Comparison of ENCODE assay signal across 9 cellular contexts in genomic region chr2:96869281-96869823, GRCh38. TPM values are rescaled to one million over a fixed set of nuclear protein-coding genes. Genes with fewer than 3 reads are reported as not detected.
DNase-seq lines count a peak whose midpoint lies in the region; ATAC-seq, FAIRE-seq and TF ChIP-seq lines count a peak whose summit lies in the region.
"Had no signal": no experiment of that assay in that cellular context is flagged by ENCODE, and none has a peak within 500 bp of the region (broad histone marks: within the 10 kb centered on the region; RNA-seq: fewer than 3 reads in every experiment).

No MANE protein-coding gene starts in this region.

- peak; percentile 53 for DNase-seq in NCI-H146 (lab: John Stamatoyannopoulos, UW)
- DNase-seq in NCI-H146 treated with DMSO at 0.1 percent for 48 hours (lab: John Stamatoyannopoulos, UW; ENCODE audit: unreplicated experiment) = no peak
- DNase-seq in adipocyte (ENCODE audit: low read depth) = peak; percentile 91
- DNase-seq in cardiac septum (ENCODE audit: low spot score) = peak; percentile 87
- DNase-seq in pancreas = peak; percentile 75 to 91 (median 84)
- DNase-seq in OCI-M2 (lab: John Stamatoyannopoulos, UW; ENCODE audit: unreplicated experiment) = no peak
- DNase-seq: DND-41 had no signal

- H3K36me3 ChIP-seq in adipocyte (ENCODE audit: control insufficient read depth, insufficient read depth, low read length, severe bottlenecking) (peaks cover 28% of the 10 kb centered on the region), pancreas (peaks cover 1 to 15% (median 6%) of the 10 kb centered on the region in 3 donors)

- H3K27ac ChIP-seq in pancreas = peak overlapping the region; percentile 75 to 89 (median 88)

- H3K4me1 ChIP-seq in adipocyte (ENCODE audit: control insufficient read depth, insufficient read depth, low read length) = peaks cover 23% of the 10 kb centered on the region
- peaks cover 0 to 6% (median 0%) of the 10 kb centered on the region in 3 donors for H3K4me1 ChIP-seq in pancreas

- H3K9me3 ChIP-seq in adipocyte (ENCODE audit: control insufficient read depth, low read length) (no peaks in the 10 kb centered on the region), pancreas (no peaks in the 10 kb centered on the region)

- peak; percentile 5 for ATAC-seq in HG03460 (IDR thresholded peaks at IDR 0.05; ENCODE audit: unreplicated experiment)
- ATAC-seq in pancreas = peak; percentile 51 to 69 (median 62)
- no peak for ATAC-seq in HG03520 (IDR thresholded peaks at IDR 0.05; ENCODE audit: unreplicated experiment)

- WGBS in pancreas, 2 donors = 1% methylated on average over 31 to 65 of the region's 65 CpGs

- H3K27me3 ChIP-seq in adipocyte (replicated peaks; ENCODE audit: control insufficient read depth, insufficient read depth, low read length) (no peaks in the 10 kb centered on the region), pancreas (no peaks in the 10 kb centered on the region)

- TF ChIP-seq CTCF in pancreas (IDR thresholded peaks at IDR 0.05) = no peak

- intact Hi-C loops in cardiac septum (cut with DNase I) = loop anchor here (1.0 to 5.0 kb wide), 2 partner anchors 38 to 232 kb away; partner anchors contain the start of gene KANSL3
- intact Hi-C loops in pancreas (cut with DNase I) = no loop called here

- peak overlapping the region; percentile 99 for H3K9ac ChIP-seq in adipocyte (ENCODE audit: low read length)

- no peak for FAIRE-seq in pancreas (lab: Jason Lieb, UNC)

- peak overlapping the region; percentile 94 for H3K4me3 ChIP-seq in adipocyte (ENCODE audit: low read length)
- H3K4me3 ChIP-seq in pancreas = peak overlapping the region; percentile 86 to 95 (median 90)

RNA-seq across cellular contexts. Expression of gene SEMA4C, which starts 0.5 kb away (rescaled TPM):
- total RNA-seq in cardiac septum (25.6 TPM), pancreas (10 to 100 TPM in 2 of 6 donors, 1 to 10 TPM in 4; 6.7 to 21.8 (median 8.3) TPM)
- polyA plus RNA-seq in pancreas = 10 to 100 TPM; 14.0 to 17.2 TPM

RNA-seq across cellular contexts. Expression of gene ANKRD39, which starts 11.5 kb away (rescaled TPM):
- total RNA-seq in cardiac septum (15.2 TPM), pancreas (1 to 10 TPM; 4.7 to 8.9 (median 5.7) TPM)
- 10 to 100 TPM; 13.2 to 14.9 TPM for polyA plus RNA-seq in pancreas

RNA-seq across cellular contexts. Expression of gene ANKRD23, which starts 25.5 kb away (rescaled TPM):
- 10.6 TPM for total RNA-seq in cardiac septum
- 1 to 10 TPM in 5 of 6 donors, under 1 TPM in 1; 0.95 to 3.2 (median 2.4) TPM for total RNA-seq in pancreas
- polyA plus RNA-seq in pancreas = 10 to 100 TPM in 1 of 2 donors, 1 to 10 TPM in 1; 8.2 to 10.9 TPM

RNA-seq across cellular contexts. Expression of gene CNNM3, which starts 53.3 kb away (rescaled TPM):
- total RNA-seq in cardiac septum = 10.7 TPM
- 10 to 100 TPM; 16.8 to 35.1 (median 26.0) TPM for total RNA-seq in pancreas
- polyA plus RNA-seq in pancreas = 10 to 100 TPM; 13.6 to 15.6 TPM

Comparison
In these comparisons a context has a peak if more than half of its experiments do, and no peak if none do; other contexts are left out.
1. DNase-seq: peak in NCI-H146 (single experiment), adipocyte (single experiment), cardiac septum (single experiment) and pancreas (6 of 6); none in NCI-H146 treated with DMSO at 0.1 percent for 48 hours (single experiment) and OCI-M2 (single experiment).